Comparison of ENCODE assay signal across 29 cellular contexts in the genomic region with DNA sequence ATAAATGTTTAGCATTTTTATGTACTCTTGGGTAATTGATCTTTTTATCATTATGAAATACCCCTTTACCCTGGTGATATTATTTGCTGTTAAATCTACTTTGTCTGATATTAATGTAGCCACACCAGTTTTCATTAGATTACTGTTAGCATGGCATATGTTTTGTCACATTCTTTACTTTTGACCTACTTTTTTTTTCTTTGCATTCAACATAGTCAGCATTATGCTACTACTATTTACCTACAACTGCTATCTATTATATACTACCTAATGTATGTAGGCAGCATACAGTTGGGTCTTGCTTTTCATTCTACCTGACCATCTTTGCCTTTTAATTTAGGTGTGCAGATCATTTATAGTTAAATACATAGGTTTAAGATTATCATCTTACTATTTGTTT.
"Had no signal": no experiment of that assay in that cellular context is flagged by ENCODE, and none has a peak within 500 bp of the region (broad histone marks: within the 10 kb centered on the region; RNA-seq: fewer than 3 reads in every experiment).

No MANE protein-coding gene starts in this region.

- H3K4me3 ChIP-seq: neural progenitor cell, ovary, psoas muscle, sigmoid colon, stomach, thoracic aorta, thyroid gland, tibial nerve, upper lobe of left lung, vagina had no signal

- H3K79me2 ChIP-seq: parathyroid adenoma had no signal

- H3K4me2 ChIP-seq: neural progenitor cell had no signal

- H3K9ac ChIP-seq: neural progenitor cell, parathyroid adenoma had no signal

- DNase-seq: naive B cell; natural killer cell; occipital lobe; ovary; posterior cingulate gyrus; psoas muscle; right cardiac atrium; sigmoid colon; small intestine; stimulated activated CD4-positive, alpha-beta T cell treated with anti-CD3 and anti-CD28 coated beads, Interleukin-15, amount 100 ng/mL, for 24 hours; stimulated activated CD4-positive, alpha-beta T cell treated with anti-CD3 and anti-CD28 coated beads, Interleukin-2, amount 100 ng/mL, for 24 hours; stimulated activated CD4-positive, alpha-beta T cell treated with anti-CD3 and anti-CD28 coated beads, Interleukin-2, amount 100 ng/mL, for 48 hours; stimulated activated CD4-positive, alpha-beta T cell treated with anti-CD3 and anti-CD28 coated beads, Interleukin-4, amount 100 ng/mL, for 24 hours; stimulated activated naive B cell treated with anti-CD40 and anti-IgM and Interleukin-4, amounts not matched to agents 10 μg/mL and 1 μg/mL and 100 μg/mL, for 72 hours; stimulated activated naive CD4-positive, alpha-beta T cell treated with Interleukin-2 at 50 U/mL for 16 hours; stomach; thyroid gland; trophoblast cell; upper lobe of left lung had no signal

- H3K4me1 ChIP-seq: neural progenitor cell, parathyroid adenoma, psoas muscle, sigmoid colon, stomach, thyroid gland, tibial nerve, upper lobe of left lung, vagina had no signal

- ATAC-seq: natural killer cell; psoas muscle; right cardiac atrium; stimulated activated effector memory CD8-positive, alpha-beta T cell treated with anti-CD3 and anti-CD28 coated beads, Interleukin-12 subunit alpha, Interleukin-12 subunit beta, amount 100 ng/mL, for 72 hours; stimulated activated naive B cell treated with anti-CD40 and anti-IgM and Interleukin-4, amounts not matched to agents 10 μg/mL and 1 μg/mL and 100 μg/mL, for 72 hours had no signal

- H3K27ac Mint-ChIP-seq: naive B cell; natural killer cell; nephron; neural progenitor cell; progenitor cell of endocrine pancreas; stimulated activated effector memory CD8-positive, alpha-beta T cell treated with anti-CD3 and anti-CD28 coated beads, Interleukin-12 subunit alpha, Interleukin-12 subunit beta, amount 100 ng/mL, for 72 hours; stimulated activated naive B cell treated with anti-CD40 and anti-IgM and Interleukin-4, amounts not matched to agents 10 μg/mL and 1 μg/mL and 100 μg/mL, for 72 hours; stimulated activated naive CD8-positive, alpha-beta T cell treated with anti-CD3 and anti-CD28 coated beads, Interleukin-15, Interleukin-2, amounts not matched to agents 100 ng/mL and 50 ng/mL, for 24 hours had no signal

- FAIRE-seq: urothelium cell line had no signal

- H3K27me3 ChIP-seq: neural progenitor cell, ovary, sigmoid colon, stomach, thyroid gland, tibial nerve, upper lobe of left lung, vagina had no signal

- H3K4me1 Mint-ChIP-seq: naive B cell; natural killer cell; neural progenitor cell; stimulated activated effector memory CD8-positive, alpha-beta T cell treated with anti-CD3 and anti-CD28 coated beads, Interleukin-12 subunit alpha, Interleukin-12 subunit beta, amount 100 ng/mL, for 72 hours; stimulated activated naive B cell treated with anti-CD40 and anti-IgM and Interleukin-4, amounts not matched to agents 10 μg/mL and 1 μg/mL and 100 μg/mL, for 72 hours had no signal

- H3K36me3 Mint-ChIP-seq: naive B cell; natural killer cell; neural progenitor cell; stimulated activated effector memory CD8-positive, alpha-beta T cell treated with anti-CD3 and anti-CD28 coated beads, Interleukin-12 subunit alpha, Interleukin-12 subunit beta, amount 100 ng/mL, for 72 hours; stimulated activated naive B cell treated with anti-CD40 and anti-IgM and Interleukin-4, amounts not matched to agents 10 μg/mL and 1 μg/mL and 100 μg/mL, for 72 hours had no signal

- H3K27me3 Mint-ChIP-seq: naive B cell; progenitor cell of endocrine pancreas; stimulated activated naive B cell treated with anti-CD40 and anti-IgM and Interleukin-4, amounts not matched to agents 10 μg/mL and 1 μg/mL and 100 μg/mL, for 72 hours; stimulated activated naive CD8-positive, alpha-beta T cell treated with anti-CD3 and anti-CD28 coated beads, Interleukin-15, Interleukin-2, amounts not matched to agents 100 ng/mL and 50 ng/mL, for 24 hours had no signal

- H3K9me3 ChIP-seq: ovary, thoracic aorta, thyroid gland, vagina had no signal

- H3K27ac ChIP-seq: neural progenitor cell, ovary, parathyroid adenoma, psoas muscle, sigmoid colon, stomach, thoracic aorta, thyroid gland, tibial nerve, upper lobe of left lung, vagina had no signal

- H3K4me3 Mint-ChIP-seq: naive B cell; natural killer cell; nephron; neural progenitor cell; stimulated activated effector memory CD8-positive, alpha-beta T cell treated with anti-CD3 and anti-CD28 coated beads, Interleukin-12 subunit alpha, Interleukin-12 subunit beta, amount 100 ng/mL, for 72 hours; stimulated activated naive B cell treated with anti-CD40 and anti-IgM and Interleukin-4, amounts not matched to agents 10 μg/mL and 1 μg/mL and 100 μg/mL, for 72 hours; stimulated activated naive CD8-positive, alpha-beta T cell treated with anti-CD3 and anti-CD28 coated beads, Interleukin-15, Interleukin-2, amounts not matched to agents 100 ng/mL and 50 ng/mL, for 24 hours had no signal

- H2AFZ ChIP-seq: neural progenitor cell, parathyroid adenoma had no signal

- H3K36me3 ChIP-seq: neural progenitor cell, ovary, sigmoid colon, stomach, thoracic aorta, thyroid gland, tibial nerve, upper lobe of left lung, vagina had no signal
